21 cellular contexts compared by ENCODE assay signal in the genomic region with DNA sequence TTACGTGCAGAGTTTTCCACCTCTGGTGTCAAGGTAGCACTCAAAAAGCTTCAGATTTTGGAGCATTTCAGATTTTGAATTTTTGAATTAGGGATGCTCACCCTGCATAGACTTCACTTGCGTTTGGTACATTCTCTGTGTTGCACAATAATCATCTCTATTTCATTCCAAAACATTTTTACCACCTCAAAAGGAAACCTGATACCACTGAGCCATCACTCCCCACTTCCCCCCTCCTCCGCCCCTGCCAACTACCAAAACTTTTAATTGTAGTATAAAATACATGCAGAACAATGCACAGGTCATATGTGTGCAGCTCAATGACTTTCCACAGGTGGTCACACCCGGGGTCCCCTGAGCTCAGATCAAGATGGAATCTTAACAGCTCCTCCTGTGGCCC.
DNase-seq lines count a peak whose midpoint lies in the region; ATAC-seq and TF ChIP-seq lines count a peak whose summit lies in the region.
"Had no signal": no experiment of that assay in that cellular context is flagged by ENCODE, and none has a peak within 500 bp of the region (broad histone marks: within the 10 kb centered on the region; RNA-seq: fewer than 3 reads in every experiment).

No MANE protein-coding gene starts in this region.

- no peak for TF ChIP-seq CTCF in NB4 (IDR thresholded peaks at IDR 0.05; ENCODE audit: low read depth, low read length)
- no peak for TF ChIP-seq CTCF in CD4-positive, alpha-beta T cell (IDR thresholded peaks at IDR 0.05)

- no peaks in the 10 kb centered on the region for H3K36me3 Mint-ChIP-seq in activated naive CD8-positive, alpha-beta T cell treated with anti-CD3 and anti-CD28 coated beads for 36 hours
- no peaks in the 10 kb centered on the region for H3K36me3 Mint-ChIP-seq in CD4-positive, alpha-beta T cell (ENCODE audit: low read depth)
- H3K36me3 Mint-ChIP-seq: brain, IgD-negative memory B cell had no signal

- peaks cover 3% of the 10 kb centered on the region for H3K9me3 Mint-ChIP-seq in activated naive CD8-positive, alpha-beta T cell treated with anti-CD3 and anti-CD28 coated beads for 36 hours
- H3K9me3 Mint-ChIP-seq in CD4-positive, alpha-beta T cell, result no peaks in the 10 kb centered on the region
- H3K9me3 Mint-ChIP-seq: endodermal cell had no signal

- intact Hi-C loops in CD4-positive, alpha-beta T cell (cut with DNase I, micrococcal nuclease), result loop anchor here (10.0 kb wide), 3 partner anchors 466 to 1406 kb away; a partner anchor contains a TSS

- no peak overlapping the region for H3K27ac ChIP-seq in CD4-positive, alpha-beta T cell (ENCODE audit: low read depth, low read length)
- H3K27ac ChIP-seq: Peyer's patch, sigmoid colon, WERI-Rb-1 had no signal

- ATAC-seq in CD4-positive, alpha-beta T cell (ENCODE audit: poor library complexity), result no peak

- no peaks in the 10 kb centered on the region for H3K27me3 ChIP-seq in CD4-positive, alpha-beta T cell (ENCODE audit: control insufficient read depth, insufficient read depth, low read length)
- H3K27me3 ChIP-seq: Peyer's patch had no signal

- CTCF ChIA-PET in CD4-positive, alpha-beta T cell (lab: Charles Lee), result interaction anchor here (1.3 kb wide), 1 partner anchor 398 kb away, joined by 3 read pairs; no protein-coding TSS in a partner anchor

- no peak overlapping the region for H3K27ac Mint-ChIP-seq in activated naive CD8-positive, alpha-beta T cell treated with anti-CD3 and anti-CD28 coated beads for 36 hours
- no peak overlapping the region for H3K27ac Mint-ChIP-seq in CD4-positive, alpha-beta T cell
- H3K27ac Mint-ChIP-seq: endodermal cell, IgD-negative memory B cell had no signal

- H3K4me3 ChIP-seq in NB4 (ENCODE audit: low read depth, low read length), result no peak overlapping the region
- H3K4me3 ChIP-seq: Peyer's patch, sigmoid colon had no signal

- TF ChIP-seq POLR2A in NB4 (IDR thresholded peaks at IDR 0.05; ENCODE audit: extremely low read depth, insufficient read length), result no peak

- H3K9me3 ChIP-seq in CD4-positive, alpha-beta T cell (ENCODE audit: control insufficient read depth, low read length), result no peaks in the 10 kb centered on the region
- H3K9me3 ChIP-seq: Caco-2, Peyer's patch, sigmoid colon had no signal

- peaks cover 51% of the 10 kb centered on the region for H3K4me1 Mint-ChIP-seq in activated naive CD8-positive, alpha-beta T cell treated with anti-CD3 and anti-CD28 coated beads for 36 hours
- H3K4me1 Mint-ChIP-seq in CD4-positive, alpha-beta T cell (ENCODE audit: low read depth), result peaks cover 74% of the 10 kb centered on the region

- DNase-seq in stimulated activated CD4-positive, alpha-beta T cell treated with anti-CD3 and anti-CD28 coated beads, Interleukin-1b, Interleukin-23, amount 100 ng/mL, for 48 hours, result peak; percentile 34
- DNase-seq in stimulated activated CD4-positive, alpha-beta T cell treated with anti-CD3 and anti-CD28 coated beads, Interleukin-12 subunit alpha, Interleukin-12 subunit beta, amount 100 ng/mL, for 4 hours, result no peak
- DNase-seq in NB4 (ENCODE audit: low read depth) (peak; percentile 59), mesenteric fat pad (ENCODE audit: low spot score) (no peak), NCI-H345 treated with DMSO at 0.1 percent for 48 hours (lab: John Stamatoyannopoulos, UW; ENCODE audit: unreplicated experiment) (no peak)
- DNase-seq in activated naive CD8-positive, alpha-beta T cell treated with anti-CD3 and anti-CD28 coated beads for 36 hours, result peak; percentile 21
- DNase-seq in CD4-positive, alpha-beta T cell, result no peak
- DNase-seq: Caco-2, endodermal cell, GOT3, mammary epithelial cell, NCI-H1092, NCI-H2029, NCI-H226, Peyer's patch, sigmoid colon, T-helper 17 cell, trophoblast cell, WERI-Rb-1 had no signal

- peaks cover 9% of the 10 kb centered on the region for H3K27me3 Mint-ChIP-seq in activated naive CD8-positive, alpha-beta T cell treated with anti-CD3 and anti-CD28 coated beads for 36 hours
- no peaks in the 10 kb centered on the region for H3K27me3 Mint-ChIP-seq in CD4-positive, alpha-beta T cell

- H3K4me3 Mint-ChIP-seq in activated naive CD8-positive, alpha-beta T cell treated with anti-CD3 and anti-CD28 coated beads for 36 hours, result no peak overlapping the region
- H3K4me3 Mint-ChIP-seq in CD4-positive, alpha-beta T cell, result no peak overlapping the region
- H3K4me3 Mint-ChIP-seq: brain, endodermal cell had no signal

- POLR2A ChIA-PET in CD4-positive, alpha-beta T cell (lab: Charles Lee), result no interaction called here

Comparison
In these comparisons a context has a peak if more than half of its experiments do, and no peak if none do; other contexts are left out.
1. DNase-seq: peak in stimulated activated CD4-positive, alpha-beta T cell treated with anti-CD3 and anti-CD28 coated beads, Interleukin-1b, Interleukin-23, amount 100 ng/mL, for 48 hours (single experiment), NB4 (single experiment) and activated naive CD8-positive, alpha-beta T cell treated with anti-CD3 and anti-CD28 coated beads for 36 hours (single experiment); none in stimulated activated CD4-positive, alpha-beta T cell treated with anti-CD3 and anti-CD28 coated beads, Interleukin-12 subunit alpha, Interleukin-12 subunit beta, amount 100 ng/mL, for 4 hours (single experiment), mesenteric fat pad (single experiment), NCI-H345 treated with DMSO at 0.1 percent for 48 hours (single experiment) and CD4-positive, alpha-beta T cell (0 of 10).